ENCODE assay signal across 2 cellular contexts in genomic region chr16:86289907-86290306, GRCh38.
TF ChIP-seq lines count a peak whose summit lies in the region.

No MANE protein-coding gene starts in this region.

TF ChIP-seq in GM23338, 12 proteins besides CTCF, POLR2A, EP300 and RAD21:
- TF ChIP-seq JUNB (IDR thresholded peaks at IDR 0.05; ENCODE audit: unreplicated experiment) = no peak
- no peak for TF ChIP-seq EZH2 (IDR thresholded peaks at IDR 0.05; ENCODE audit: low read depth, unreplicated experiment)
- no peak for TF ChIP-seq ZNF114 (CRISPR knock-in tag; IDR thresholded peaks at IDR 0.05)
- TF ChIP-seq EZH2phosphoT487 (IDR thresholded peaks at IDR 0.05; ENCODE audit: unreplicated experiment) = no peak
- TF ChIP-seq POLR2AphosphoS5 (IDR thresholded peaks at IDR 0.05; ENCODE audit: low read depth) = no peak
- no peak for TF ChIP-seq REST (IDR thresholded peaks at IDR 0.05; ENCODE audit: unreplicated experiment)
- TF ChIP-seq NANOG (IDR thresholded peaks at IDR 0.05; ENCODE audit: borderline replicate concordance) = no peak
- no peak for TF ChIP-seq CREB1 (CRISPR knock-in tag; IDR thresholded peaks at IDR 0.05; ENCODE audit: low read depth)
- no peak for TF ChIP-seq STAT1 (IDR thresholded peaks at IDR 0.05; ENCODE audit: unreplicated experiment)
TF ChIP-seq in GM23338: peak in this region for 0.

TF ChIP-seq in H1, 55 proteins besides CTCF, POLR2A, EP300 and RAD21:
- TF ChIP-seq ATF2 (IDR thresholded peaks at IDR 0.05; ENCODE audit: low read length) (no peak), E2F6 (IDR thresholded peaks at IDR 0.05) (no peak), RXRA (IDR thresholded peaks at IDR 0.05; ENCODE audit: insufficient read depth, low read depth, low read length) (no peak), HDAC6 (IDR thresholded peaks at IDR 0.05; ENCODE audit: low read depth, low read length) (no peak), NRF1 (IDR thresholded peaks at IDR 0.05; ENCODE audit: low read depth, low read length) (no peak), SIRT6 (IDR thresholded peaks at IDR 0.05; ENCODE audit: low read length) (no peak), SP1 (IDR thresholded peaks at IDR 0.05; ENCODE audit: low read depth, low read length) (no peak), YY1 (IDR thresholded peaks at IDR 0.05; ENCODE audit: low read depth, low read length) (no peak), TCF12 (IDR thresholded peaks at IDR 0.05; ENCODE audit: low read depth, low read length) (no peak), BACH1 (IDR thresholded peaks at IDR 0.05; ENCODE audit: low read length) (no peak), CEBPB (IDR thresholded peaks at IDR 0.05; ENCODE audit: low read depth, low read length) (no peak), SIX5 (IDR thresholded peaks at IDR 0.05; ENCODE audit: low read depth, low read length) (no peak), HDAC2 (IDR thresholded peaks at IDR 0.05; ENCODE audit: borderline replicate concordance in 1 of 2, low read depth in 2 of 2, low read length in 2 of 2) (no peak), TBP (IDR thresholded peaks at IDR 0.05; ENCODE audit: low read depth, low read length) (no peak), BRCA1 (IDR thresholded peaks at IDR 0.05; ENCODE audit: low read depth, low read length) (no peak), EZH2 (IDR thresholded peaks at IDR 0.05; ENCODE audit: low read depth, low read length, severe bottlenecking) (no peak), CHD2 (IDR thresholded peaks at IDR 0.05; ENCODE audit: low read length) (no peak)
